32 cellular contexts compared by ENCODE assay signal in genomic region chr15:41843571-41843970, GRCh38.
"Had no signal": no experiment of that assay in that cellular context is flagged by ENCODE, and none has a peak within 500 bp of the region (broad histone marks: within the 10 kb centered on the region; RNA-seq: fewer than 3 reads in every experiment).

No MANE protein-coding gene starts in this region.

- H3K27me3 Mint-ChIP-seq: activated B cell treated with CpG ODN at 0.5 μM for 24 hours; activated CD4-positive, alpha-beta memory T cell treated with anti-CD3 and anti-CD28 coated beads for 36 hours; activated CD4-positive, alpha-beta T cell treated with anti-CD3 and anti-CD28 coated beads, Interleukin-2, amount 10 ng/mL, durations not matched to agents 24 days and 14 days; activated CD8-positive, alpha-beta T cell treated with anti-CD3 and anti-CD28 coated beads for 36 hours; activated naive CD4-positive, alpha-beta T cell treated with anti-CD3 and anti-CD28 coated beads, Interleukin-2, amount 50 U/mL, for 24 hours; activated naive CD8-positive, alpha-beta T cell treated with anti-CD3 and anti-CD28 coated beads for 36 hours; activated T-helper 17 cell treated with anti-CD3 and anti-CD28 coated beads, Interleukin-2, amount 50 U/mL, for 72 hours; T-cell; T-helper 17 cell had no signal

- H3K4me3 Mint-ChIP-seq: activated B cell treated with CpG ODN at 0.5 μM for 24 hours; activated CD4-positive, alpha-beta memory T cell treated with anti-CD3 and anti-CD28 coated beads for 36 hours; activated CD4-positive, alpha-beta T cell treated with anti-CD3 and anti-CD28 coated beads, Interleukin-2, amount 10 ng/mL, durations not matched to agents 24 days and 14 days; activated CD8-positive, alpha-beta T cell treated with anti-CD3 and anti-CD28 coated beads for 36 hours; activated naive CD4-positive, alpha-beta T cell treated with anti-CD3 and anti-CD28 coated beads for 36 hours; activated naive CD4-positive, alpha-beta T cell treated with anti-CD3 and anti-CD28 coated beads, Interleukin-2, amount 50 U/mL, for 24 hours; activated naive CD8-positive, alpha-beta T cell treated with anti-CD3 and anti-CD28 coated beads for 36 hours; activated T-cell treated with anti-CD3 and anti-CD28 coated beads, Interleukin-2, amount 50 U/mL, for 72 hours; activated T-helper 1 cell treated with anti-CD3 and anti-CD28 coated beads, Interleukin-12 subunit alpha, Interleukin-12 subunit beta, Interleukin-2, Interleukin-4 antibody, amounts not matched to agents 30 ng/mL and 10 ng/mL and 1 ng/mL, durations not matched to agents 14 hours and 24 hours and 36 hours; activated T-helper 17 cell treated with anti-CD3 and anti-CD28 coated beads, Interleukin-2, amount 50 U/mL, for 72 hours; brain; T-cell; T-helper 17 cell; T-helper 2 cell treated with Interferon-gamma antibody and Interleukin-4, amounts not matched to agents 5 μg/mL and 100 μg/mL, for 36 hours had no signal

- H3K36me3 Mint-ChIP-seq: activated naive CD8-positive, alpha-beta T cell treated with anti-CD3 and anti-CD28 coated beads for 36 hours; brain had no signal

- H3K4me1 ChIP-seq: adrenal gland, ascending aorta had no signal

- ATAC-seq: activated CD8-positive, alpha-beta T cell treated with anti-CD3 and anti-CD28 coated beads for 36 hours; activated T-cell treated with anti-CD3 and anti-CD28 coated beads, Interleukin-2, amount 50 U/mL, for 72 hours; activated T-helper 17 cell treated with anti-CD3 and anti-CD28 coated beads, Interleukin-2, amount 50 U/mL, for 72 hours; T-cell; T-helper 17 cell had no signal

- H3K9me3 Mint-ChIP-seq: activated B cell treated with CpG ODN at 0.5 μM for 24 hours; activated CD4-positive, alpha-beta memory T cell treated with anti-CD3 and anti-CD28 coated beads for 36 hours; activated CD4-positive, alpha-beta T cell treated with anti-CD3 and anti-CD28 coated beads, Interleukin-2, amount 10 ng/mL, durations not matched to agents 24 days and 14 days; activated CD8-positive, alpha-beta T cell treated with anti-CD3 and anti-CD28 coated beads for 36 hours; activated naive CD4-positive, alpha-beta T cell treated with anti-CD3 and anti-CD28 coated beads for 36 hours; activated naive CD4-positive, alpha-beta T cell treated with anti-CD3 and anti-CD28 coated beads, Interleukin-2, amount 50 U/mL, for 24 hours; activated naive CD8-positive, alpha-beta T cell treated with anti-CD3 and anti-CD28 coated beads for 36 hours; activated T-cell treated with anti-CD3 and anti-CD28 coated beads, Interleukin-2, amount 50 U/mL, for 72 hours; activated T-helper 1 cell treated with anti-CD3 and anti-CD28 coated beads, Interleukin-12 subunit alpha, Interleukin-12 subunit beta, Interleukin-2, Interleukin-4 antibody, amounts not matched to agents 30 ng/mL and 10 ng/mL and 1 ng/mL, durations not matched to agents 14 hours and 24 hours and 36 hours; activated T-helper 17 cell treated with anti-CD3 and anti-CD28 coated beads, Interleukin-2, amount 50 U/mL, for 72 hours; brain; T-cell; T-helper 2 cell treated with Interferon-gamma antibody and Interleukin-4, amounts not matched to agents 5 μg/mL and 100 μg/mL, for 36 hours had no signal

- H3K27ac Mint-ChIP-seq: activated B cell treated with CpG ODN at 0.5 μM for 24 hours; activated CD4-positive, alpha-beta memory T cell treated with anti-CD3 and anti-CD28 coated beads for 36 hours; activated CD4-positive, alpha-beta T cell treated with anti-CD3 and anti-CD28 coated beads, Interleukin-2, amount 10 ng/mL, durations not matched to agents 24 days and 14 days; activated CD8-positive, alpha-beta T cell treated with anti-CD3 and anti-CD28 coated beads for 36 hours; activated naive CD4-positive, alpha-beta T cell treated with anti-CD3 and anti-CD28 coated beads for 36 hours; activated naive CD8-positive, alpha-beta T cell treated with anti-CD3 and anti-CD28 coated beads for 36 hours; activated T-cell treated with anti-CD3 and anti-CD28 coated beads, Interleukin-2, amount 50 U/mL, for 72 hours; activated T-helper 1 cell treated with anti-CD3 and anti-CD28 coated beads, Interleukin-12 subunit alpha, Interleukin-12 subunit beta, Interleukin-2, Interleukin-4 antibody, amounts not matched to agents 30 ng/mL and 10 ng/mL and 1 ng/mL, durations not matched to agents 14 hours and 24 hours and 36 hours; activated T-helper 17 cell treated with anti-CD3 and anti-CD28 coated beads, Interleukin-2, amount 50 U/mL, for 72 hours; brain; T-cell; T-helper 2 cell treated with Interferon-gamma antibody and Interleukin-4, amounts not matched to agents 5 μg/mL and 100 μg/mL, for 36 hours had no signal

- H3K4me3 ChIP-seq: adrenal gland, ascending aorta, cardiac muscle cell had no signal

- H3K27me3 ChIP-seq: adrenal gland, ascending aorta, cardiac muscle cell had no signal

- H3K27ac ChIP-seq: adrenal gland, ascending aorta, cardiac muscle cell, VCaP had no signal

- DNase-seq: activated B cell treated with CpG ODN at 0.5 μM for 24 hours; activated CD4-positive, alpha-beta memory T cell treated with anti-CD3 and anti-CD28 coated beads for 36 hours; activated CD4-positive, alpha-beta T cell treated with anti-CD3 and anti-CD28 coated beads for 4 hours; activated CD4-positive, alpha-beta T cell treated with anti-CD3 and anti-CD28 coated beads, Interleukin-2, amount 10 ng/mL, durations not matched to agents 24 days and 14 days; activated CD4-positive, alpha-beta T cell treated with anti-CD3 and anti-CD28 coated beads, Interleukin-2, amount 50 U/mL, for 1 hour; activated CD4-positive, alpha-beta T cell treated with anti-CD3 and anti-CD28 coated beads, Interleukin-2, amount 50 U/mL, for 4 hours; activated CD4-positive, CD25-positive, alpha-beta regulatory T cell treated with anti-CD3 and anti-CD28 coated beads, Interleukin-2, amount 50 U/mL, for 72 hours; activated CD8-positive, alpha-beta memory T cell treated with anti-CD3 and anti-CD28 coated beads, Interleukin-2, amount 50 U/mL, for 4 hours; activated CD8-positive, alpha-beta T cell treated with anti-CD3 and anti-CD28 coated beads for 36 hours; activated effector memory CD4-positive, alpha-beta T cell treated with anti-CD3 and anti-CD28 coated beads, Interleukin-2, amount 50 U/mL, for 16 hours; activated gamma-delta T cell treated with Interleukin-2 at 50 U/mL for 16 hours; activated naive CD4-positive, alpha-beta T cell; activated naive CD4-positive, alpha-beta T cell treated with anti-CD3 and anti-CD28 coated beads for 36 hours; activated naive CD8-positive, alpha-beta T cell treated with anti-CD3 and anti-CD28 coated beads for 36 hours; activated T-cell treated with anti-CD3 and anti-CD28 coated beads for 4 hours; activated T-cell treated with anti-CD3 and anti-CD28 coated beads, Interleukin-2, amount 50 U/mL, for 1 hour; activated T-cell treated with anti-CD3 and anti-CD28 coated beads, Interleukin-2, amount 50 U/mL, for 72 hours; adrenal gland; amniotic stem cell; anterior cingulate cortex; caudate nucleus; T-cell; T-helper 17 cell; T-helper 9 cell had no signal

- H3K4me1 Mint-ChIP-seq: activated B cell treated with CpG ODN at 0.5 μM for 24 hours; activated naive CD4-positive, alpha-beta T cell treated with anti-CD3 and anti-CD28 coated beads, Interleukin-2, amount 50 U/mL, for 24 hours; activated naive CD8-positive, alpha-beta T cell treated with anti-CD3 and anti-CD28 coated beads for 36 hours; brain; T-cell had no signal

- H3K9me3 ChIP-seq: adrenal gland, ascending aorta had no signal
